In the genomic region with DNA sequence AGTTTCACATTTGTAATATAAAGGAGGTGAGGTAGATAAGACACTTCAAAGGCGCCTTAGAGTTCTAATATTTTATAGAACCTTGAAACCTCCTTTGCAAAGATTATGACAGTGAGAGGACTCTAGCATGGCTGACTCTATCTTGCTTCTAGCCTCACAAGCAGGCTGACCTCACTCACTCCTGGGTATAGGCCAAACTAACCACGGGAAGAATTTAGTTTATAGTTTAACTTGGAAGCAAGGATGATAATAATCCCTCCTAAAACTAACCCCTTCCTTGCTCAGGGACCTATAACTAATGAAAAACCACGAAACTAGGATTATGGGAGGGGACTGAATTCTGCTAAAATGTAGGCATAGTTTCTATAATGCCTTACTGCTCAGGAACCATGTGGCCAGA, we compare ENCODE assay signal across 26 cellular contexts.
DNase-seq lines count a peak whose midpoint lies in the region; ATAC-seq and TF ChIP-seq lines count a peak whose summit lies in the region.
"Had no signal": no experiment of that assay in that cellular context is flagged by ENCODE, and none has a peak within 500 bp of the region (broad histone marks: within the 10 kb centered on the region; RNA-seq: fewer than 3 reads in every experiment).

No MANE protein-coding gene starts in this region.

- DNase-seq in Daoy (ENCODE audit: low read depth) (peak; percentile 26), M059J (ENCODE audit: low read depth) (peak; percentile 85), coronary artery (ENCODE audit: low spot score) (no peak), psoas muscle (no peak), D341Med (ENCODE audit: low spot score) (no peak), posterior vena cava (ENCODE audit: low spot score) (no peak), hypothalamus (lab: John Stamatoyannopoulos, UW) (no peak), SKM-1 treated with dmso at 0.1 percent for 144 hours (lab: John Stamatoyannopoulos, UW; ENCODE audit: unreplicated experiment) (no peak)
- DNase-seq: activated CD4-positive, alpha-beta T cell treated with anti-CD3 and anti-CD28 coated beads for 4 hours; activated naive CD4-positive, alpha-beta T cell treated with Interleukin-2 at 50 U/mL for 16 hours; activated T-cell treated with anti-CD3 and anti-CD28 coated beads, Interleukin-2, amount 50 U/mL, for 4 hours; amniotic stem cell; Calu3; foreskin keratinocyte; immature natural killer cell; KG1; midbrain; naive thymus-derived CD8-positive, alpha-beta T cell; NCI-H1694 treated with DMSO at 0.1 percent for 48 hours; NCI-H2171 treated with DMSO at 0.1 percent for 48 hours; NCI-H524 treated with DMSO at 0.1 percent for 48 hours; stimulated activated CD4-positive, alpha-beta T cell treated with anti-CD3 and anti-CD28 coated beads, Interleukin-4, amount 100 ng/mL, for 24 hours; stimulated activated naive B cell treated with anti-CD40 and anti-IgM and Interleukin-4, amounts not matched to agents 10 μg/mL and 1 μg/mL and 100 μg/mL, for 72 hours had no signal

- TF ChIP-seq CTCF in coronary artery (IDR thresholded peaks at IDR 0.05) (no peak), psoas muscle (IDR thresholded peaks at IDR 0.05) (no peak)

- H3K27me3 ChIP-seq in psoas muscle (ENCODE audit: insufficient read depth in 3 of 3, low read length in 2 of 3): no peaks in the 10 kb centered on the region
- H3K27me3 ChIP-seq: foreskin keratinocyte, hepatocyte, SJSA1 had no signal

- intact Hi-C loops in psoas muscle (cut with DNase I) (no loop called here), posterior vena cava (cut with DNase I) (no loop called here)

- no peaks in the 10 kb centered on the region for H3K9me3 ChIP-seq in psoas muscle
- H3K9me3 ChIP-seq: SJSA1 had no signal

- H3K36me3 ChIP-seq in psoas muscle (ENCODE audit: insufficient read depth in 1 of 2, low read depth in 1 of 2): peaks cover 0 to 11% of the 10 kb centered on the region in 2 donors
- H3K36me3 ChIP-seq: SJSA1 had no signal

- no peak for ATAC-seq in psoas muscle
- ATAC-seq: activated T-cell treated with anti-CD3 and anti-CD28 coated beads, Interleukin-2, amount 50 U/mL, for 4 hours; naive thymus-derived CD8-positive, alpha-beta T cell; Panc1; stimulated activated naive B cell treated with anti-CD40 and anti-IgM and Interleukin-4, amounts not matched to agents 10 μg/mL and 1 μg/mL and 100 μg/mL, for 72 hours had no signal

- peak overlapping the region; percentile 24 to 57 for H3K27ac ChIP-seq in coronary artery
- peak overlapping the region; percentile 46 for H3K27ac ChIP-seq in psoas muscle
- H3K27ac ChIP-seq: foreskin keratinocyte, hepatocyte, SJSA1 had no signal

- no peak overlapping the region for H3K4me3 ChIP-seq in coronary artery
- H3K4me3 ChIP-seq in psoas muscle: no peak overlapping the region
- H3K4me3 ChIP-seq: hepatocyte, SJSA1 had no signal

- peaks cover 29% of the 10 kb centered on the region for H3K4me1 ChIP-seq in psoas muscle
- H3K4me1 ChIP-seq: foreskin keratinocyte had no signal

- WGBS in psoas muscle, 3 donors: 65 to 72% (median 69%) methylated on average over 3 of the region's 3 CpGs

Comparison
In these comparisons a context has a peak if more than half of its experiments do, and no peak if none do; other contexts are left out.
1. DNase-seq: peak in Daoy (single experiment) and M059J (single experiment); none in coronary artery (single experiment), psoas muscle (0 of 2), D341Med (single experiment), posterior vena cava (single experiment), hypothalamus (0 of 51) and SKM-1 treated with dmso at 0.1 percent for 144 hours (single experiment).